In the genomic region with DNA sequence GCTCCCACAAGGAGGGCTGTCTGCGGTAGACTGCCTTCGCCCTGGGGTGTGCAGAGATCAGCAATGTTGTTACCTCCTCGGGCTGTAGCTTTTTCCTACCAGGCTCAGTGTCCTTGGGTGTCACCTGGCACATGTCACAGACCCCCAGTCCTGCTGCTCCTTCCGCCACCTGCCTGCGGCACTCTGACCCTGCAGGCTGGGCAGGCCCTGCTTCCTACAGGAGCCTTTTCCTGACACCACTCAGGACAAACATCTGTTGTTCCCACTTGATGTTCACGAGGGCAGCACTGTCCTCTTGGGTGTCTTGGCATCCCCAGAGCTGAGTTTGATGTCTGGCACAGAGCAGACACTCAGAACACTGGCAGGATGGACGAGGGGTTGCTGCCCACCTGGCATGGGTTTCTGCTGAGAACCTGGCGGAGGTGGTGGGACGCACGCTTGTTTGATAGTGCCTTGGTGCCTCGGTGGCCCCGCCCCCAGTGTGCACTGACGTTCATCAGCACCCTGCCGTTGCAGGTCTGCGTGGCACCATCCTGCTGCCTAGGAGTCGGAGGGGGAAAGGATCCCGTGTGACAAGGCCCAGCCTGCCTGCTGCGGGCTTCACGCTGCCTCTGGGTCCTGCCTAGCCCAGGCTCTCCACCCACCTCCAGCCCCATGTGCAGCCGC, we compare ENCODE assay signal across 13 cellular contexts. TPM values are rescaled to one million over a fixed set of nuclear protein-coding genes. Genes with fewer than 3 reads are reported as not detected.
A peak's percentile ranks its signal among the peaks of the same experiment; 100 is the strongest.
DNase-seq lines count a peak whose midpoint lies in the region; ATAC-seq and TF ChIP-seq lines count a peak whose summit lies in the region.
"Had no signal": no experiment of that assay in that cellular context is flagged by ENCODE, and none has a peak within 500 bp of the region (broad histone marks: within the 10 kb centered on the region; RNA-seq: fewer than 3 reads in every experiment).

No MANE protein-coding gene starts in this region.

- H3K14ac ChIP-seq in neuronal stem cell (ENCODE audit: low read length), result no peak overlapping the region

- H3K9me3 Mint-ChIP-seq in activated T-helper 1 cell treated with anti-CD3 and anti-CD28 coated beads, Interleukin-12 subunit alpha, Interleukin-12 subunit beta, Interleukin-2, Interleukin-4 antibody, amounts not matched to agents 30 ng/mL and 10 ng/mL and 1 ng/mL, durations not matched to agents 14 hours and 24 hours and 36 hours, result no peaks in the 10 kb centered on the region

- ATAC-seq in esophagus mucosa (no peak), left colon (no peak)

- peaks cover 25% of the 10 kb centered on the region for H3K4me1 Mint-ChIP-seq in activated T-helper 1 cell treated with anti-CD3 and anti-CD28 coated beads, Interleukin-12 subunit alpha, Interleukin-12 subunit beta, Interleukin-2, Interleukin-4 antibody, amounts not matched to agents 30 ng/mL and 10 ng/mL and 1 ng/mL, durations not matched to agents 14 hours and 24 hours and 36 hours (ENCODE audit: low read depth)

- H3K36me3 Mint-ChIP-seq in activated T-helper 1 cell treated with anti-CD3 and anti-CD28 coated beads, Interleukin-12 subunit alpha, Interleukin-12 subunit beta, Interleukin-2, Interleukin-4 antibody, amounts not matched to agents 30 ng/mL and 10 ng/mL and 1 ng/mL, durations not matched to agents 14 hours and 24 hours and 36 hours (ENCODE audit: low read depth), result peaks cover 15% of the 10 kb centered on the region

- peaks cover 48 to 56% (median 51%) of the 10 kb centered on the region in 10 experiments for H3K4me1 ChIP-seq in BLaER1 treated with 17β-estradiol and CSF1 and Interleukin-3, amounts not matched to agents 10 nM and 100 nM
- H3K4me1 ChIP-seq in neuronal stem cell (ENCODE audit: control insufficient read depth in 2 of 2, insufficient read depth in 1 of 2, low read depth in 1 of 2, low read length in 2 of 2), result no peaks in the 10 kb centered on the region

- intact Hi-C loops in activated T-helper 1 cell treated with anti-CD3 and anti-CD28 coated beads, Interleukin-12 subunit alpha, Interleukin-12 subunit beta, Interleukin-2, Interleukin-4 antibody, amounts not matched to agents 30 ng/mL and 10 ng/mL and 1 ng/mL, durations not matched to agents 14 hours and 24 hours and 36 hours (cut with micrococcal nuclease), result no loop called here
- intact Hi-C loops in left colon (cut with DNase I, micrococcal nuclease), result no loop called here

- H3K9ac ChIP-seq in BLaER1 treated with 17β-estradiol and CSF1 and Interleukin-3, amounts not matched to agents 10 nM and 100 nM, result peak overlapping the region in 3 of 11 experiments; percentile 0 to 77 (median 26); a peak in 3 of 22 replicates
- peak overlapping the region; percentile 12 for H3K9ac ChIP-seq in neuronal stem cell (ENCODE audit: low read depth, low read length, poor library complexity)

- H4K91ac ChIP-seq in neuronal stem cell (ENCODE audit: low read depth, low read length, poor library complexity), result no peak overlapping the region

- peaks cover 23 to 83% (median 60%) of the 10 kb centered on the region in 11 experiments; a peak in 17 of 22 replicates for H4K20me1 ChIP-seq in BLaER1 treated with 17β-estradiol and CSF1 and Interleukin-3, amounts not matched to agents 10 nM and 100 nM

- no peak for TF ChIP-seq CTCF in HL-60 (IDR thresholded peaks at IDR 0.05; ENCODE audit: insufficient read depth, low read length)
- TF ChIP-seq CTCF in epithelial cell of proximal tubule (conservative IDR thresholded peaks at IDR 0.05; ENCODE audit: low read depth, low read length), result peak; percentile 9

- H3K27me3 Mint-ChIP-seq in activated T-helper 1 cell treated with anti-CD3 and anti-CD28 coated beads, Interleukin-12 subunit alpha, Interleukin-12 subunit beta, Interleukin-2, Interleukin-4 antibody, amounts not matched to agents 30 ng/mL and 10 ng/mL and 1 ng/mL, durations not matched to agents 14 hours and 24 hours and 36 hours (ENCODE audit: insufficient read depth), result no peaks in the 10 kb centered on the region
- H3K27me3 Mint-ChIP-seq: B cell had no signal

- no peak overlapping the region for H2AFZ ChIP-seq in neuronal stem cell (ENCODE audit: low read length)

- no peak overlapping the region for H4K8ac ChIP-seq in neuronal stem cell (ENCODE audit: low read depth, low read length)

- H3K4ac ChIP-seq in neuronal stem cell (ENCODE audit: low read length), result no peak overlapping the region

- DNase-seq in HL-60 (ENCODE audit: low read depth in 1 of 2, low spot score in 1 of 2) (no peak), epithelial cell of proximal tubule (ENCODE audit: low read depth) (no peak), neuronal stem cell (ENCODE audit: low spot score) (no peak), left colon (no peak)
- no peak for DNase-seq in activated T-helper 1 cell treated with anti-CD3 and anti-CD28 coated beads, Interleukin-12 subunit alpha, Interleukin-12 subunit beta, Interleukin-2, Interleukin-4 antibody, amounts not matched to agents 30 ng/mL and 10 ng/mL and 1 ng/mL, durations not matched to agents 14 hours and 24 hours and 36 hours (ENCODE audit: low spot score)
- DNase-seq: ACHN, MG63, NCI-H1694, NCI-H774, Right ventricle myocardium superior had no signal

- no peak overlapping the region for H2BK120ac ChIP-seq in neuronal stem cell (ENCODE audit: low read depth, low read length)

- peak overlapping the region in 7 of 11 experiments; percentile 81 to 97 (median 93); a peak in 6 of 22 replicates for H3K4me2 ChIP-seq in BLaER1 treated with 17β-estradiol and CSF1 and Interleukin-3, amounts not matched to agents 10 nM and 100 nM
- H3K4me2 ChIP-seq in neuronal stem cell (ENCODE audit: insufficient read depth, low read length, poor library complexity, severe bottlenecking), result no peak overlapping the region

- H3K27ac Mint-ChIP-seq in activated T-helper 1 cell treated with anti-CD3 and anti-CD28 coated beads, Interleukin-12 subunit alpha, Interleukin-12 subunit beta, Interleukin-2, Interleukin-4 antibody, amounts not matched to agents 30 ng/mL and 10 ng/mL and 1 ng/mL, durations not matched to agents 14 hours and 24 hours and 36 hours, result no peak overlapping the region
- H3K27ac Mint-ChIP-seq: B cell had no signal

- no peak overlapping the region for H3K18ac ChIP-seq in neuronal stem cell (ENCODE audit: low read length)

- no peaks in the 10 kb centered on the region for H3K27me3 ChIP-seq in BLaER1 treated with 17β-estradiol and CSF1 and Interleukin-3, amounts not matched to agents 10 nM and 100 nM
- H3K27me3 ChIP-seq in HL-60 (ENCODE audit: insufficient read depth, poor library complexity, severe bottlenecking), result no peaks in the 10 kb centered on the region
- H3K27me3 ChIP-seq in neuronal stem cell (ENCODE audit: control insufficient read depth in 3 of 3, insufficient read depth in 3 of 3, low read depth in 1 of 3, low read length in 3 of 3), result peaks cover 0 to 2% (median 0%) of the 10 kb centered on the region in 3 experiments
- H3K27me3 ChIP-seq: MG63 had no signal

- H2BK5ac ChIP-seq in neuronal stem cell (ENCODE audit: low read length), result peak overlapping the region; percentile 59

- H3K23ac ChIP-seq in neuronal stem cell (ENCODE audit: low read depth, low read length, poor library complexity), result peak overlapping the region; percentile 53

- H3K4me3 Mint-ChIP-seq in activated T-helper 1 cell treated with anti-CD3 and anti-CD28 coated beads, Interleukin-12 subunit alpha, Interleukin-12 subunit beta, Interleukin-2, Interleukin-4 antibody, amounts not matched to agents 30 ng/mL and 10 ng/mL and 1 ng/mL, durations not matched to agents 14 hours and 24 hours and 36 hours, result no peak overlapping the region
- H3K4me3 Mint-ChIP-seq: B cell had no signal

- H3K36me3 ChIP-seq in BLaER1 treated with 17β-estradiol and CSF1 and Interleukin-3, amounts not matched to agents 10 nM and 100 nM, result peaks cover 59 to 76% (median 66%) of the 10 kb centered on the region in 11 experiments
- peaks cover 40 to 93% of the 10 kb centered on the region in 2 donors for H3K36me3 ChIP-seq in neuronal stem cell (replicated peaks in 1 of 2; ENCODE audit: control insufficient read depth in 2 of 2, insufficient read depth in 2 of 2, low read length in 2 of 2)

- H3K9me3 ChIP-seq in BLaER1 treated with 17β-estradiol and CSF1 and Interleukin-3, amounts not matched to agents 10 nM and 100 nM (replicated peaks in 1 of 11), result no peaks in the 10 kb centered on the region
- no peaks in the 10 kb centered on the region for H3K9me3 ChIP-seq in neuronal stem cell (replicated peaks in 1 of 2; ENCODE audit: control insufficient read depth in 2 of 2, insufficient read depth in 1 of 2, low read depth in 1 of 2, low read length in 2 of 2)
- H3K9me3 ChIP-seq: MG63 had no signal

- H2BK12ac ChIP-seq in neuronal stem cell (ENCODE audit: low read length), result no peak overlapping the region

- H3K4me3 ChIP-seq in BLaER1 treated with 17β-estradiol and CSF1 and Interleukin-3, amounts not matched to agents 10 nM and 100 nM, result no peak overlapping the region
- H3K4me3 ChIP-seq in HL-60 (replicated peaks; ENCODE audit: insufficient read depth, low read length) (no peak overlapping the region), epithelial cell of proximal tubule (ENCODE audit: low read depth, low read length) (no peak overlapping the region), neuronal stem cell (ENCODE audit: low read length in 2 of 2) (peak overlapping the region in 1 of 2 donors; percentile 14)
- H3K4me3 ChIP-seq: MG63 had no signal

- no peak overlapping the region for H2BK15ac ChIP-seq in neuronal stem cell (ENCODE audit: low read length)

- WGBS in neuronal stem cell (ENCODE audit: extremely low coverage in 2 of 2, insufficient read length in 2 of 2, insufficient replicate concordance in 1 of 2), 2 donors, result no CpG with 5 or more reads among the region's 20 CpGs

- peak overlapping the region in 4 of 11 experiments; percentile 14 to 94 (median 31); a peak in 5 of 22 replicates for H3K27ac ChIP-seq in BLaER1 treated with 17β-estradiol and CSF1 and Interleukin-3, amounts not matched to agents 10 nM and 100 nM
- H3K27ac ChIP-seq in HL-60 (replicated peaks), result peak overlapping the region; percentile 95; the same call in 1 of the 2 replicates
- H3K27ac ChIP-seq in neuronal stem cell (replicated peaks; ENCODE audit: low read length), result no peak overlapping the region

- H3K79me1 ChIP-seq in neuronal stem cell (ENCODE audit: low read depth, low read length), result peaks cover 6% of the 10 kb centered on the region

- H2AK5ac ChIP-seq in neuronal stem cell (ENCODE audit: low read depth, low read length), result no peak overlapping the region

RNA-seq across cellular contexts. Expression of a gene that starts 26.7 kb away (rescaled TPM):
- 23.8 and 37.4 TPM in 2 replicates for total RNA-seq in epithelial cell of proximal tubule
- 24.6 TPM for polyA plus RNA-seq in neuronal stem cell (2013, experiment 1 of 2)
- polyA plus RNA-seq in neuronal stem cell (2013, experiment 2 of 2), result 25.4 TPM
- 39.9 and 41.9 TPM in 2 replicates for total RNA-seq in activated T-helper 1 cell treated with anti-CD3 and anti-CD28 coated beads, Interleukin-12 subunit alpha, Interleukin-12 subunit beta, Interleukin-2, Interleukin-4 antibody, amounts not matched to agents 30 ng/mL and 10 ng/mL and 1 ng/mL, durations not matched to agents 14 hours and 24 hours and 36 hours
- total RNA-seq in esophagus mucosa, result 24.2 TPM
- 10 to 100 TPM; 43.0 to 43.8 TPM for total RNA-seq in left colon

RNA-seq across cellular contexts. Expression of a gene that starts 42.0 kb away (rescaled TPM):
- 40.6 and 41.3 TPM in 2 replicates for total RNA-seq in epithelial cell of proximal tubule
- polyA plus RNA-seq in neuronal stem cell (2013, experiment 1 of 2), result 48.7 TPM
- 51.0 TPM for polyA plus RNA-seq in neuronal stem cell (2013, experiment 2 of 2)
- total RNA-seq in activated T-helper 1 cell treated with anti-CD3 and anti-CD28 coated beads, Interleukin-12 subunit alpha, Interleukin-12 subunit beta, Interleukin-2, Interleukin-4 antibody, amounts not matched to agents 30 ng/mL and 10 ng/mL and 1 ng/mL, durations not matched to agents 14 hours and 24 hours and 36 hours, result 110 and 119 TPM in 2 replicates
- 19.2 TPM for total RNA-seq in esophagus mucosa
- 10 to 100 TPM; 71.9 to 84.6 TPM for total RNA-seq in left colon

RNA-seq across cellular contexts. Expression of a gene that starts 52.0 kb away (rescaled TPM):
- 9.2 and 10.4 TPM in 2 replicates for total RNA-seq in epithelial cell of proximal tubule
- polyA plus RNA-seq in neuronal stem cell (2013, experiment 1 of 2), result 13.4 TPM
- polyA plus RNA-seq in neuronal stem cell (2013, experiment 2 of 2), result 13.0 TPM
- total RNA-seq in activated T-helper 1 cell treated with anti-CD3 and anti-CD28 coated beads, Interleukin-12 subunit alpha, Interleukin-12 subunit beta, Interleukin-2, Interleukin-4 antibody, amounts not matched to agents 30 ng/mL and 10 ng/mL and 1 ng/mL, durations not matched to agents 14 hours and 24 hours and 36 hours, result 23.1 and 26.2 TPM in 2 replicates
- 12.7 TPM for total RNA-seq in esophagus mucosa
- total RNA-seq in left colon, result 10 to 100 TPM; 17.1 to 19.6 TPM
